In the genomic region with DNA sequence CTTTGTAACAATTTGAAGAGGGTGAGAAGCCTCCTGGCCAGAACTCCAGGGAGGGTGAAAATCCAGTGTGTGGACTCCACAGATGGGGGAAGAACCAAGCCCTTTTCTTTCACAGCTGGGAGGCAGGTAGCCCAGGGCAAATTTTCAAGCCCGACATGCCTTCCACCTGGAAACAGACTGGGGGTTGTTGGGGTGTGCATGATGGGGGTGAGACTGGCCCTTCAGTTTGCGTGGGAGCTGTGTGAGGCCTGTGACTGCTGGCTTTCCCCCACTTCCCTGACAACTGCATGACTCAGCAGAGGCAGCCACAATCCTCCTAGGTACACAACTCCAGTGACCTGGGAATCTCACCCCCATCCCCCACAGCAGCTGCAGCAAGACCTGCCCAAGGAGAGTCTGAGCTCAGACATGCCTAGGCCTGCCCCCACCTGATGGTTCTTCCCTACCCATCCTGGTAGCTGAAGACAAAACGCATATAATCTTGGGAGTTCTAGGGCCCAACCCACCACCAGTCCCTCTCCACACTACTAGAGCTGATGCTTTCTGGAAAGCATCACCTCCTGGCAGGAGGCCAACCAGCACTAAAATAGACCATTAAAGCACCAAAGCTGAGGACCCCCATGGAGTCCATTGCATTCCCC, we compare ENCODE assay signal across 16 cellular contexts.
DNase-seq lines count a peak whose midpoint lies in the region; ATAC-seq, FAIRE-seq and TF ChIP-seq lines count a peak whose summit lies in the region.
"Had no signal": no experiment of that assay in that cellular context is flagged by ENCODE, and none has a peak within 500 bp of the region (broad histone marks: within the 10 kb centered on the region; RNA-seq: fewer than 3 reads in every experiment).

No MANE protein-coding gene starts in this region.

- 75% methylated on average over 3 of the region's 3 CpGs for WGBS in A549 (ENCODE audit: missing lambda C conversion rate)

- H3K4me1 ChIP-seq in A549 (peaks cover 9% of the 10 kb centered on the region), upper lobe of right lung (no peaks in the 10 kb centered on the region)

- H3K4me3 ChIP-seq in A549, result no peak overlapping the region
- H3K4me3 ChIP-seq in fibroblast of mammary gland (ENCODE audit: control insufficient read depth, low read depth, low read length), result no peak overlapping the region
- H3K4me3 ChIP-seq in upper lobe of right lung, result no peak overlapping the region
- H3K4me3 ChIP-seq: ovary had no signal

- no peak overlapping the region for H3K4me3 Mint-ChIP-seq in activated naive CD8-positive, alpha-beta T cell treated with anti-CD3 and anti-CD28 coated beads, Interleukin-2, amount 50 U/mL, for 24 hours

- no peak for FAIRE-seq in A549 (lab: Jason Lieb, UNC)

- TF ChIP-seq CTCF in A549 (IDR thresholded peaks at IDR 0.05) (no peak), fibroblast of mammary gland (conservative IDR thresholded peaks at IDR 0.05; ENCODE audit: control insufficient read depth, insufficient read depth, low read depth, low read length) (no peak), upper lobe of right lung (IDR thresholded peaks at IDR 0.05) (no peak)

- no peak overlapping the region for H3K27ac Mint-ChIP-seq in activated naive CD8-positive, alpha-beta T cell treated with anti-CD3 and anti-CD28 coated beads, Interleukin-2, amount 50 U/mL, for 24 hours

- TF ChIP-seq RAD21 in A549 (conservative IDR thresholded peaks at IDR 0.05 in 1 of 2, IDR thresholded peaks at IDR 0.05 in 1 of 2), result no peak

- H3K36me3 Mint-ChIP-seq in activated naive CD8-positive, alpha-beta T cell treated with anti-CD3 and anti-CD28 coated beads, Interleukin-2, amount 50 U/mL, for 24 hours (ENCODE audit: low read depth), result no peaks in the 10 kb centered on the region

- H3K27ac ChIP-seq in A549 (peak overlapping the region; percentile 49 to 77), upper lobe of right lung (no peak overlapping the region)
- H3K27ac ChIP-seq: ovary had no signal

- intact Hi-C loops in upper lobe of right lung (cut with DNase I), result no loop called here

- CTCF ChIA-PET in A549 (lab: Yijun Ruan, JAX), result interaction anchor here (0.9 kb wide), 1 partner anchor 12 kb away, joined by 4 read pairs; no protein-coding TSS in a partner anchor

- DNase-seq in A549 (ENCODE audit: low read depth in 1 of 2, low spot score in 1 of 2) (peak in 1 of 2 experiments; percentile 15), DMS53 treated with DMSO at 0.1 percent for 48 hours (lab: John Stamatoyannopoulos, UW; ENCODE audit: unreplicated experiment) (peak; percentile 39), NCI-H226 (peak; percentile 15), fibroblast of mammary gland (ENCODE audit: low read depth) (peak; percentile 26), NCI-H82 (lab: John Stamatoyannopoulos, UW) (no peak), upper lobe of right lung (no peak)
- DNase-seq in activated naive CD8-positive, alpha-beta T cell treated with anti-CD3 and anti-CD28 coated beads, Interleukin-2, amount 50 U/mL, for 24 hours, result no peak
- DNase-seq: activated T-cell treated with anti-CD3 and anti-CD28 coated beads, Interleukin-2, amount 50 U/mL, for 1 hour; DMS79; islet precursor cell; NCI-H146; NK-92 treated with Interleukin-12 subunit alpha and Interleukin-12 subunit beta, amount 100 ng/mL, for 24 hours; ovary; Right ventricle myocardium superior; stimulated activated naive CD4-positive, alpha-beta T cell treated with Interleukin-2 at 50 U/mL for 16 hours had no signal

- no peak for TF ChIP-seq POLR2A in A549 (IDR thresholded peaks at IDR 0.05; ENCODE audit: low read length)

- H3K4me2 ChIP-seq in A549, result peak overlapping the region; percentile 18; the same call in 1 of the 3 replicates

- H3K9me3 Mint-ChIP-seq in activated naive CD8-positive, alpha-beta T cell treated with anti-CD3 and anti-CD28 coated beads, Interleukin-2, amount 50 U/mL, for 24 hours, result no peaks in the 10 kb centered on the region

- H3K27me3 Mint-ChIP-seq in activated naive CD8-positive, alpha-beta T cell treated with anti-CD3 and anti-CD28 coated beads, Interleukin-2, amount 50 U/mL, for 24 hours, result peaks cover 2% of the 10 kb centered on the region

- H3K9me3 ChIP-seq in A549, result no peaks in the 10 kb centered on the region
- no peaks in the 10 kb centered on the region for H3K9me3 ChIP-seq in upper lobe of right lung
- H3K9me3 ChIP-seq: ovary had no signal

- TF ChIP-seq EP300 in A549 (IDR thresholded peaks at IDR 0.05), result no peak

- POLR2A ChIA-PET in A549 (lab: Yijun Ruan, JAX), result no interaction called here

- no peaks in the 10 kb centered on the region for H3K27me3 ChIP-seq in upper lobe of right lung
- H3K27me3 ChIP-seq: ovary had no signal

- ATAC-seq in A549 (no peak), HG03439 (IDR thresholded peaks at IDR 0.05; ENCODE audit: unreplicated experiment) (no peak), upper lobe of right lung (no peak)
- ATAC-seq in activated naive CD8-positive, alpha-beta T cell treated with anti-CD3 and anti-CD28 coated beads, Interleukin-2, amount 50 U/mL, for 24 hours, result no peak

- H3K36me3 ChIP-seq in upper lobe of right lung, result no peaks in the 10 kb centered on the region
- H3K36me3 ChIP-seq: ovary had no signal

- H3K4me1 Mint-ChIP-seq in activated naive CD8-positive, alpha-beta T cell treated with anti-CD3 and anti-CD28 coated beads, Interleukin-2, amount 50 U/mL, for 24 hours, result no peaks in the 10 kb centered on the region

TF ChIP-seq in A549, 52 proteins besides CTCF, POLR2A, EP300 and RAD21:
- TF ChIP-seq POLR2AphosphoS2 (conservative IDR thresholded peaks at IDR 0.05; ENCODE audit: low read length) (no peak), BHLHE40 (IDR thresholded peaks at IDR 0.05; ENCODE audit: low read depth, low read length) (no peak), RNF2 (IDR thresholded peaks at IDR 0.05; ENCODE audit: borderline replicate concordance, low read depth) (no peak), MAFK (IDR thresholded peaks at IDR 0.05; ENCODE audit: partially characterized antibody) (no peak), TFCP2L1 (CRISPR knock-in tag; IDR thresholded peaks at IDR 0.05) (no peak), RCOR1 (IDR thresholded peaks at IDR 0.05; ENCODE audit: low read depth, low read length) (no peak)

Comparison
In these comparisons a context has a peak if more than half of its experiments do, and no peak if none do; other contexts are left out.
1. DNase-seq: peak in DMS53 treated with DMSO at 0.1 percent for 48 hours (single experiment), NCI-H226 (single experiment) and fibroblast of mammary gland (single experiment); none in NCI-H82 (single experiment), activated naive CD8-positive, alpha-beta T cell treated with anti-CD3 and anti-CD28 coated beads, Interleukin-2, amount 50 U/mL, for 24 hours (single experiment) and upper lobe of right lung (single experiment).